In the genomic region with DNA sequence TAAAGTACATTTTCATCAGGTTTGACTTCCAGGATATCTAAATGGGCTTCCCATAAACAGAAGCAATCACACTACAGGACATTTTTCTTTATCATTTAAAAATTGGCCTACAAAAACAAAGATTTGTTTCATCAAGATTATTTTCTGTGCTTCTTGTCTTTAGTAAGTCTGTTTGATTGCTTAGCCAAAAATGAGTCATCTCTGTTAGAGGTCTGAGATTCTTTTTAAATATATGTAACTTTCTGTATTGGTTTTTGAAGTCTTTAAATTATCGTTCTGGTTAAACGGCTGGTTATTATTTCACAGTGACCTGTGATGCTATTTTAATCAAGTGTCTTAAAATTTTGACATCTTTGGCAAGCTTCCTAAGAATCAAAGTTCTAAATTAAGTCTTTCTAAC, we compare ENCODE assay signal across 20 cellular contexts.
"Had no signal": no experiment of that assay in that cellular context is flagged by ENCODE, and none has a peak within 500 bp of the region (broad histone marks: within the 10 kb centered on the region; RNA-seq: fewer than 3 reads in every experiment).

No MANE protein-coding gene starts in this region.

- H3K9me3 ChIP-seq: breast epithelium, colonic mucosa, lower lobe of right lung, thyroid gland, uterus had no signal

- H3K4me1 Mint-ChIP-seq: activated CD8-positive, alpha-beta memory T cell treated with anti-CD3 and anti-CD28 coated beads, Interleukin-2, amount 10 ng/mL, durations not matched to agents 7 days and 5 days; activated naive CD4-positive, alpha-beta T cell treated with anti-CD3 and anti-CD28 coated beads, Interleukin-2, amount 50 U/mL, for 24 hours; immature natural killer cell; naive B cell; stimulated activated effector memory CD8-positive, alpha-beta T cell treated with anti-CD3 and anti-CD28 coated beads, Interleukin-12 subunit alpha, Interleukin-12 subunit beta, amount 100 ng/mL, for 72 hours; T-helper 17 cell had no signal

- ATAC-seq: activated CD8-positive, alpha-beta memory T cell treated with anti-CD3 and anti-CD28 coated beads, Interleukin-2, amount 10 ng/mL, durations not matched to agents 7 days and 5 days; left cardiac atrium; lower lobe of right lung; stimulated activated effector memory CD8-positive, alpha-beta T cell treated with anti-CD3 and anti-CD28 coated beads, Interleukin-12 subunit alpha, Interleukin-12 subunit beta, amount 100 ng/mL, for 72 hours; T-helper 17 cell had no signal

- H3K27ac ChIP-seq: breast epithelium, colonic mucosa, lower lobe of right lung, right atrium auricular region, thyroid gland, uterus had no signal

- H3K4me3 Mint-ChIP-seq: activated CD8-positive, alpha-beta memory T cell treated with anti-CD3 and anti-CD28 coated beads, Interleukin-2, amount 10 ng/mL, durations not matched to agents 7 days and 5 days; activated naive CD4-positive, alpha-beta T cell treated with anti-CD3 and anti-CD28 coated beads, Interleukin-2, amount 50 U/mL, for 24 hours; activated T-cell treated with anti-CD3 and anti-CD28 coated beads, Interleukin-2, amount 50 U/mL, for 24 hours; immature natural killer cell; naive B cell; stimulated activated effector memory CD8-positive, alpha-beta T cell treated with anti-CD3 and anti-CD28 coated beads, Interleukin-12 subunit alpha, Interleukin-12 subunit beta, amount 100 ng/mL, for 72 hours; T-helper 17 cell had no signal

- H3K4me3 ChIP-seq: breast epithelium, colonic mucosa, lower lobe of right lung, right atrium auricular region, thyroid gland, uterus had no signal

- H3K27ac Mint-ChIP-seq: activated CD8-positive, alpha-beta memory T cell treated with anti-CD3 and anti-CD28 coated beads, Interleukin-2, amount 10 ng/mL, durations not matched to agents 7 days and 5 days; activated naive CD4-positive, alpha-beta T cell treated with anti-CD3 and anti-CD28 coated beads, Interleukin-2, amount 50 U/mL, for 24 hours; activated T-cell treated with anti-CD3 and anti-CD28 coated beads, Interleukin-2, amount 50 U/mL, for 24 hours; immature natural killer cell; naive B cell; stimulated activated effector memory CD8-positive, alpha-beta T cell treated with anti-CD3 and anti-CD28 coated beads, Interleukin-12 subunit alpha, Interleukin-12 subunit beta, amount 100 ng/mL, for 72 hours; T-helper 17 cell had no signal

- FAIRE-seq: small intestine had no signal

- H3K36me3 ChIP-seq: breast epithelium, colonic mucosa, lower lobe of right lung, right atrium auricular region, thyroid gland, uterus had no signal

- DNase-seq: activated CD4-positive, alpha-beta T cell treated with anti-CD3 and anti-CD28 coated beads, Interleukin-2, amount 50 U/mL, for 48 hours; activated CD8-positive, alpha-beta memory T cell treated with anti-CD3 and anti-CD28 coated beads, Interleukin-2, amount 10 ng/mL, durations not matched to agents 7 days and 5 days; activated effector memory CD4-positive, alpha-beta T cell treated with Interleukin-2 at 50 U/mL for 16 hours; activated T-cell treated with anti-CD3 and anti-CD28 coated beads, Interleukin-2, amount 50 U/mL, for 24 hours; amniotic stem cell; colonic mucosa; immature natural killer cell; left cardiac atrium; lower lobe of right lung; midbrain; naive B cell; posterior cingulate gyrus; small intestine; T-helper 17 cell; thyroid gland; uterus had no signal

- H3K4me1 ChIP-seq: breast epithelium, colonic mucosa, lower lobe of right lung, right atrium auricular region, thyroid gland, uterus had no signal

- H3K27me3 Mint-ChIP-seq: activated CD8-positive, alpha-beta memory T cell treated with anti-CD3 and anti-CD28 coated beads, Interleukin-2, amount 10 ng/mL, durations not matched to agents 7 days and 5 days; activated naive CD4-positive, alpha-beta T cell treated with anti-CD3 and anti-CD28 coated beads, Interleukin-2, amount 50 U/mL, for 24 hours; activated T-cell treated with anti-CD3 and anti-CD28 coated beads, Interleukin-2, amount 50 U/mL, for 24 hours; naive B cell; T-helper 17 cell had no signal

- H3K9me3 Mint-ChIP-seq: activated T-cell treated with anti-CD3 and anti-CD28 coated beads, Interleukin-2, amount 50 U/mL, for 24 hours had no signal

- H3K27me3 ChIP-seq: breast epithelium, colonic mucosa, right atrium auricular region, thyroid gland, uterus had no signal

- H3K36me3 Mint-ChIP-seq: activated CD8-positive, alpha-beta memory T cell treated with anti-CD3 and anti-CD28 coated beads, Interleukin-2, amount 10 ng/mL, durations not matched to agents 7 days and 5 days; activated naive CD4-positive, alpha-beta T cell treated with anti-CD3 and anti-CD28 coated beads, Interleukin-2, amount 50 U/mL, for 24 hours; immature natural killer cell; naive B cell; stimulated activated effector memory CD8-positive, alpha-beta T cell treated with anti-CD3 and anti-CD28 coated beads, Interleukin-12 subunit alpha, Interleukin-12 subunit beta, amount 100 ng/mL, for 72 hours had no signal
